In genomic region chr17:42798383-42799380, GRCh38 we compare ENCODE assay signal across 8 cellular contexts. TPM values are rescaled to one million over a fixed set of nuclear protein-coding genes. Genes with fewer than 3 reads are reported as not detected.
A peak's percentile ranks its signal among the peaks of the same experiment; 100 is the strongest.
DNase-seq lines count a peak whose midpoint lies in the region; ATAC-seq and TF ChIP-seq lines count a peak whose summit lies in the region.

Gene CNTD1, plus strand, starts transcription at chr17:42798861. Its CDS starts 207 bp downstream, at chr17:42799068.
Gene COA3, minus strand, starts transcription at chr17:42798704. Its CDS starts 23 bp downstream, at chr17:42798681.

- peak within 1 kb of the TSS; percentile 61 to 82 for H3K27ac Mint-ChIP-seq in T-cell

- H3K9me3 Mint-ChIP-seq in T-cell = no peaks in the 10 kb centered on the region

- DNase-seq in DMS153 treated with DMSO at 0.1 percent for 48 hours (lab: John Stamatoyannopoulos, UW; ENCODE audit: unreplicated experiment) = peak; percentile 88
- DNase-seq in NCI-H1105 (lab: John Stamatoyannopoulos, UW) = peak; percentile 69
- DNase-seq in T-cell = peak; percentile 31 to 82 (median 60)
- peak; percentile 82 for DNase-seq in amniotic epithelial cell (ENCODE audit: low read depth)
- DNase-seq in left ventricle myocardium inferior = peak; percentile 88
- peak; percentile 96 for DNase-seq in posterior vena cava (ENCODE audit: low spot score)
- DNase-seq in upper lobe of left lung = peak; percentile 88 to 96

- H3K27ac ChIP-seq in left ventricle myocardium inferior (replicated peaks) (peak within 1 kb of the TSS; percentile 84), upper lobe of left lung (peak within 1 kb of the TSS; percentile 55 to 92 (median 78))

- H3K4me1 ChIP-seq in left ventricle myocardium inferior (peaks cover 27% of the 10 kb centered on the region), upper lobe of left lung (peaks cover 18 to 24% (median 22%) of the 10 kb centered on the region in 4 donors)

- no peaks in the 10 kb centered on the region for H3K9me3 ChIP-seq in left ventricle myocardium inferior (replicated peaks)
- H3K9me3 ChIP-seq in upper lobe of left lung = no peaks in the 10 kb centered on the region

- H3K27me3 ChIP-seq in left ventricle myocardium inferior (ENCODE audit: low read depth) = no peaks in the 10 kb centered on the region
- no peaks in the 10 kb centered on the region for H3K27me3 ChIP-seq in upper lobe of left lung

- ATAC-seq in GM21737 (IDR thresholded peaks at IDR 0.05; ENCODE audit: unreplicated experiment) = peak; percentile 83
- ATAC-seq in T-cell (replicated peaks in 1 of 4) = peak; percentile 98 to 100 (median 99)
- peak; percentile 93 to 99 for ATAC-seq in upper lobe of left lung (ENCODE audit: low FRiP score in 2 of 2)

- H3K36me3 ChIP-seq in left ventricle myocardium inferior = peaks cover 11% of the 10 kb centered on the region
- H3K36me3 ChIP-seq in upper lobe of left lung = peaks cover 0 to 8% (median 0%) of the 10 kb centered on the region in 4 donors

- H3K36me3 Mint-ChIP-seq in T-cell = peaks cover 7% of the 10 kb centered on the region

- intact Hi-C loops in left ventricle myocardium inferior (cut with micrococcal nuclease) (no loop called here), posterior vena cava (cut with DNase I) (no loop called here)

- CTCF ChIA-PET in T-cell (lab: Charles Lee) = interaction anchor here in 1 of 2 donors (0.6 to 1.3 kb wide), 4 partner anchors 25 to 240 kb away, joined by 3 to 4 read pairs (median 4); partner anchors contain the start of genes BECN1 and PSME3

- peaks cover 21 to 32% (median 25%) of the 10 kb centered on the region in 3 donors for H3K4me1 Mint-ChIP-seq in T-cell

- POLR2A ChIA-PET in T-cell (lab: Charles Lee) = interaction anchor here in 1 of 2 donors (1.0 kb wide), 1 partner anchor 25 kb away, joined by 3 read pairs; no protein-coding TSS in a partner anchor

- peak; percentile 8 for TF ChIP-seq CTCF in left ventricle myocardium inferior (IDR thresholded peaks at IDR 0.05; ENCODE audit: borderline replicate concordance)
- TF ChIP-seq CTCF in upper lobe of left lung (IDR thresholded peaks at IDR 0.05) = peak in 2 of 6 experiments; percentile 17 to 28

- H3K27me3 Mint-ChIP-seq in T-cell = peaks cover 0 to 2% of the 10 kb centered on the region in 2 donors

- H3K4me3 Mint-ChIP-seq in T-cell = peak within 1 kb of the TSS; percentile 88 to 95 (median 95)

- H3K4me3 ChIP-seq in left ventricle myocardium inferior = peak within 1 kb of the TSS; percentile 89
- H3K4me3 ChIP-seq in upper lobe of left lung = peak within 1 kb of the TSS; percentile 50 to 95 (median 78)

- no peak for TF ChIP-seq EP300 in upper lobe of left lung (IDR thresholded peaks at IDR 0.05)

- WGBS in upper lobe of left lung, 2 donors = 21 to 26% methylated on average over 41 to 66 of the region's 66 CpGs

- peak in 2 of 4 donors; percentile 24 to 47 for TF ChIP-seq POLR2A in upper lobe of left lung (IDR thresholded peaks at IDR 0.05)

RNA-seq across cellular contexts. Expression of gene CNTD1, which starts in this region (rescaled TPM):
- not detected for total RNA-seq in T-cell
- total RNA-seq in left ventricle myocardium inferior = not detected
- total RNA-seq in posterior vena cava = under 1 TPM in 1 of 2 donors, not detected in 1; 0.95 TPM
- total RNA-seq in upper lobe of left lung = 1 to 10 TPM in 1 of 6 donors, under 1 TPM in 4, not detected in 1; 0.22 to 1.2 (median 0.39) TPM

RNA-seq across cellular contexts. Expression of gene COA3, which starts in this region (rescaled TPM):
- total RNA-seq in T-cell = 10 to 100 TPM in 4 of 5 donors, 1 to 10 TPM in 1; 7.9 to 32.4 (median 29.8) TPM
- 71.0 TPM for total RNA-seq in left ventricle myocardium inferior
- total RNA-seq in posterior vena cava = 10 to 100 TPM; 37.5 to 41.1 TPM
- total RNA-seq in upper lobe of left lung = 10 to 100 TPM; 23.3 to 95.3 (median 67.4) TPM

Comparison
In these comparisons a context has a peak if more than half of its experiments do, and no peak if none do; other contexts are left out.
1. Peak in every context shown above with its lines: DNase-seq, ATAC-seq, H3K4me3 ChIP-seq and H3K27ac ChIP-seq.